Comparison of ENCODE assay signal across 8 cellular contexts in the genomic region with DNA sequence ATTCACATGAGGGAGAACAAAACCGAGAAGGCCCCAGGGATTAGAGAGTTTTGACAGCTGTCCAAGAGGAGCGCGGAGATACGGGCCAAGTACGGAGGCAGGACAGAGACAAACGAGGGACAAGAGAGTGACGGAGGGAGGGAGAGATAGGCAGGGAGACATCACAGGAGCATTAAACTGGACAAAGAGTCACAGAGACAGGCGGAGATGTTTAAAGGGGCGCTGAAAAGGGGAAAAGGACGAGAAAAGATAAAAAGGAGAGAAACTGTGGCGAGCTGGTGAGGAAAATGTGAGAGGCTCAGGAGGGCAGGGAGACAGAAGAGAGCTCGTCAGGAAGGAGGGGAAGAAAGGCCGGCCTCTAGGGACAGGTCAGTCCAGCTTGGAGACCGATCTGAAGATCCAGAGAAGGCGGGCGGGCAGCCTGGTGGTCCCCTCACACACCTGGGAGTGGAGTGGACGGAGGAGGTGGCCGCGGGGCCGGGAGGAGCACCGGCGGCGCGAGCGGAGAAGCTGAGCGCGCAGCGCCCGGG.
A peak's percentile ranks its signal among the peaks of the same experiment; 100 is the strongest.
DNase-seq lines count a peak whose midpoint lies in the region; ATAC-seq, FAIRE-seq and TF ChIP-seq lines count a peak whose summit lies in the region.

No MANE protein-coding gene starts in this region.

- H3K9me3 ChIP-seq in BLaER1 treated with 17β-estradiol and CSF1 and Interleukin-3, amounts not matched to agents 10 nM and 100 nM (replicated peaks in 1 of 11): peaks cover 0 to 9% (median 0%) of the 10 kb centered on the region in 11 experiments; a peak in 1 of 22 replicates
- no peaks in the 10 kb centered on the region for H3K9me3 ChIP-seq in neuron (ENCODE audit: low read length)

- H3K27me3 ChIP-seq in BLaER1 treated with 17β-estradiol and CSF1 and Interleukin-3, amounts not matched to agents 10 nM and 100 nM: peaks cover 9 to 32% (median 18%) of the 10 kb centered on the region in 11 experiments; a peak in 16 of 22 replicates
- no peaks in the 10 kb centered on the region for H3K27me3 ChIP-seq in neuron (ENCODE audit: insufficient read depth, low read length)

- TF ChIP-seq CTCF in VCaP (conservative IDR thresholded peaks at IDR 0.05): no peak
- no peak for TF ChIP-seq CTCF in foreskin fibroblast (IDR thresholded peaks at IDR 0.05; ENCODE audit: low read depth, low read length)

- peaks cover 0 to 15% (median 6%) of the 10 kb centered on the region in 11 experiments; a peak in 5 of 22 replicates for H4K20me1 ChIP-seq in BLaER1 treated with 17β-estradiol and CSF1 and Interleukin-3, amounts not matched to agents 10 nM and 100 nM

- H3K36me3 ChIP-seq in BLaER1 treated with 17β-estradiol and CSF1 and Interleukin-3, amounts not matched to agents 10 nM and 100 nM: no peaks in the 10 kb centered on the region
- no peaks in the 10 kb centered on the region for H3K36me3 ChIP-seq in neuron (ENCODE audit: insufficient read depth, low read length)

- DNase-seq in HuH-7 (ENCODE audit: low spot score): peak; percentile 38
- peak; percentile 1 to 22 for DNase-seq in foreskin fibroblast
- no peak for DNase-seq in GM19239 (ENCODE audit: insufficient read length, low spot score)
- DNase-seq in activated naive CD4-positive, alpha-beta T cell (lab: John Stamatoyannopoulos, UW): no peak

- peak overlapping the region; percentile 80 to 89 (median 86) for H3K9ac ChIP-seq in BLaER1 treated with 17β-estradiol and CSF1 and Interleukin-3, amounts not matched to agents 10 nM and 100 nM

- H3K4me2 ChIP-seq in BLaER1 treated with 17β-estradiol and CSF1 and Interleukin-3, amounts not matched to agents 10 nM and 100 nM: peak overlapping the region; percentile 98 to 100 (median 100)

- H3K27ac ChIP-seq in BLaER1 treated with 17β-estradiol and CSF1 and Interleukin-3, amounts not matched to agents 10 nM and 100 nM: peak overlapping the region in 10 of 11 experiments; percentile 58 to 87 (median 81); a peak in 18 of 22 replicates
- H3K27ac ChIP-seq in VCaP: peak overlapping the region; percentile 97

- H2AFZ ChIP-seq in neuron (ENCODE audit: low read depth, low read length): peak overlapping the region; percentile 24

- peak overlapping the region; percentile 72 to 90 (median 82) for H3K4me3 ChIP-seq in BLaER1 treated with 17β-estradiol and CSF1 and Interleukin-3, amounts not matched to agents 10 nM and 100 nM
- H3K4me3 ChIP-seq in foreskin fibroblast (ENCODE audit: low read depth in 1 of 2, low read length in 2 of 2) (peak overlapping the region; percentile 51 to 63), neuron (ENCODE audit: low read length) (peak overlapping the region; percentile 99)

- peaks cover 0 to 24% (median 21%) of the 10 kb centered on the region in 10 experiments; a peak in 18 of 20 replicates for H3K4me1 ChIP-seq in BLaER1 treated with 17β-estradiol and CSF1 and Interleukin-3, amounts not matched to agents 10 nM and 100 nM
- H3K4me1 ChIP-seq in neuron (ENCODE audit: insufficient read depth, low read length): peaks cover 16% of the 10 kb centered on the region

- ATAC-seq in GM21390 (IDR thresholded peaks at IDR 0.05; ENCODE audit: unreplicated experiment): no peak

- FAIRE-seq in GM19239 (lab: Jason Lieb, UNC): no peak

Comparison
In these comparisons a context has a peak if more than half of its experiments do, and no peak if none do; other contexts are left out.
1. DNase-seq: peak in HuH-7 (single experiment) and foreskin fibroblast (2 of 2); none in GM19239 (single experiment) and activated naive CD4-positive, alpha-beta T cell (0 of 4).
2. Peak in every context shown above with its lines, with median percentiles within 50 percentile points of each other: H3K4me3 ChIP-seq.